In the genomic region with DNA sequence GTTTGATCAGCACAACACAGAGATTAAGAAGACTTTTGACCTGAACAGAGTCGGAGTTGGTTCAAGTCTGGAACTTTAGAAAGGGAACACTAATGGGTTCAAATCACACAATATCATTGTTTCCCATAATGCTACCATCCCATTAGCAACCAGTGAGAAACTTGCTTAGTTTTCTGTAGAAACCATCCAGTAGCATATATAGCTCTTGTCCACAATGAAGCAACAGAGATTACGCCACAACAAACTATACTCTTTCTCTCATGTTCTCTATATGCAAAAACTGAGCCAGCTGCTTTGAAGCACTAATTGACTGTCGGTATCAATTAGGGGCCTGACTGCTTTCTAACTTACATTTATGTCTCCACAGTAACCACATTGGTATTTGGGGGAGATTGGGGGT, we compare ENCODE assay signal across 29 cellular contexts.
"Had no signal": no experiment of that assay in that cellular context is flagged by ENCODE, and none has a peak within 500 bp of the region (broad histone marks: within the 10 kb centered on the region; RNA-seq: fewer than 3 reads in every experiment).

No MANE protein-coding gene starts in this region.

- H3K4me3 ChIP-seq: ascending aorta, body of pancreas, MG63, SJSA1 had no signal

- H3K4me1 ChIP-seq: ascending aorta, body of pancreas, SJSA1 had no signal

- ATAC-seq: activated CD8-positive, alpha-beta memory T cell treated with anti-CD3 and anti-CD28 coated beads, Interleukin-2, amount 10 ng/mL, durations not matched to agents 7 days and 5 days; activated naive CD4-positive, alpha-beta T cell treated with anti-CD3 and anti-CD28 coated beads, Interleukin-2, amount 50 U/mL, for 72 hours; activated naive CD8-positive, alpha-beta T cell treated with anti-CD3 and anti-CD28 coated beads, Interleukin-2, amount 50 U/mL, for 24 hours; body of pancreas; Panc1; Right ventricle myocardium inferior; SK-N-SH treated with all-trans-retinoic acid at 6 μM for 48 hours had no signal

- H3K27me3 Mint-ChIP-seq: activated B cell treated with CpG ODN at 0.5 μM for 24 hours; activated CD4-positive, alpha-beta T cell treated with anti-CD3 and anti-CD28 coated beads, Interleukin-2, amount 10 ng/mL, durations not matched to agents 24 days and 14 days; activated CD8-positive, alpha-beta memory T cell treated with anti-CD3 and anti-CD28 coated beads, Interleukin-2, amount 10 ng/mL, durations not matched to agents 7 days and 5 days; activated naive CD8-positive, alpha-beta T cell treated with anti-CD3 and anti-CD28 coated beads, Interleukin-2, amount 50 U/mL, for 24 hours; activated T-cell treated with anti-CD3 and anti-CD28 coated beads, Interleukin-2, amount 50 U/mL, for 24 hours had no signal

- H3K4me1 Mint-ChIP-seq: activated CD4-positive, alpha-beta T cell treated with anti-CD3 and anti-CD28 coated beads, Interleukin-2, amount 10 ng/mL, durations not matched to agents 24 days and 14 days; activated CD8-positive, alpha-beta memory T cell treated with anti-CD3 and anti-CD28 coated beads, Interleukin-2, amount 10 ng/mL, durations not matched to agents 7 days and 5 days had no signal

- H3K27ac Mint-ChIP-seq: activated B cell treated with CpG ODN at 0.5 μM for 24 hours; activated CD4-positive, alpha-beta T cell treated with anti-CD3 and anti-CD28 coated beads, Interleukin-2, amount 10 ng/mL, durations not matched to agents 24 days and 14 days; activated CD8-positive, alpha-beta memory T cell treated with anti-CD3 and anti-CD28 coated beads, Interleukin-2, amount 10 ng/mL, durations not matched to agents 7 days and 5 days; activated naive CD4-positive, alpha-beta T cell treated with anti-CD3 and anti-CD28 coated beads, Interleukin-2, amount 50 U/mL, for 72 hours; activated naive CD8-positive, alpha-beta T cell treated with anti-CD3 and anti-CD28 coated beads, Interleukin-2, amount 50 U/mL, for 24 hours; activated T-cell treated with anti-CD3 and anti-CD28 coated beads, Interleukin-2, amount 50 U/mL, for 24 hours had no signal

- H3K27ac ChIP-seq: ascending aorta, body of pancreas, SJSA1 had no signal

- H3K4me3 Mint-ChIP-seq: activated B cell treated with CpG ODN at 0.5 μM for 24 hours; activated CD4-positive, alpha-beta T cell treated with anti-CD3 and anti-CD28 coated beads, Interleukin-2, amount 10 ng/mL, durations not matched to agents 24 days and 14 days; activated CD8-positive, alpha-beta memory T cell treated with anti-CD3 and anti-CD28 coated beads, Interleukin-2, amount 10 ng/mL, durations not matched to agents 7 days and 5 days; activated naive CD8-positive, alpha-beta T cell treated with anti-CD3 and anti-CD28 coated beads, Interleukin-2, amount 50 U/mL, for 24 hours; activated T-cell treated with anti-CD3 and anti-CD28 coated beads, Interleukin-2, amount 50 U/mL, for 24 hours had no signal

- DNase-seq: activated B cell treated with CpG ODN at 0.5 μM for 24 hours; activated CD4-positive, alpha-beta T cell treated with anti-CD3 and anti-CD28 coated beads for 1 hour; activated CD4-positive, alpha-beta T cell treated with anti-CD3 and anti-CD28 coated beads, Interleukin-2, amount 10 ng/mL, durations not matched to agents 24 days and 14 days; activated CD4-positive, alpha-beta T cell treated with anti-CD3 and anti-CD28 coated beads, Interleukin-2, amount 50 U/mL, for 48 hours; activated CD8-positive, alpha-beta memory T cell treated with anti-CD3 and anti-CD28 coated beads, Interleukin-2, amount 10 ng/mL, durations not matched to agents 7 days and 5 days; activated effector memory CD4-positive, alpha-beta T cell treated with anti-CD3 and anti-CD28 coated beads, Interleukin-2, amount 50 U/mL, for 16 hours; activated naive CD4-positive, alpha-beta T cell treated with Interleukin-2 at 50 U/mL for 16 hours; activated naive CD8-positive, alpha-beta T cell treated with anti-CD3 and anti-CD28 coated beads, Interleukin-2, amount 50 U/mL, for 24 hours; activated T-cell treated with anti-CD3 and anti-CD28 coated beads, Interleukin-2, amount 50 U/mL, for 24 hours; amniotic stem cell; body of pancreas; central memory CD4-positive, alpha-beta T cell; MG63; NCI-H1092; NCI-H1417; NCI-H1930; NCI-H345; NCI-H510A; NCI-H526 treated with DMSO at 0.1 percent for 48 hours; NCI-H82; OCI-M1; RPMI8226; SW 1271 had no signal

- H3K36me3 ChIP-seq: ascending aorta, MG63, SJSA1 had no signal

- H3K9me3 ChIP-seq: ascending aorta, body of pancreas, MG63, SJSA1 had no signal

- H3K36me3 Mint-ChIP-seq: activated CD8-positive, alpha-beta memory T cell treated with anti-CD3 and anti-CD28 coated beads, Interleukin-2, amount 10 ng/mL, durations not matched to agents 7 days and 5 days; activated naive CD4-positive, alpha-beta T cell treated with anti-CD3 and anti-CD28 coated beads, Interleukin-2, amount 50 U/mL, for 72 hours had no signal

- H3K27me3 ChIP-seq: ascending aorta, body of pancreas, MG63, SJSA1 had no signal
